28 cellular contexts compared by ENCODE assay signal in genomic region chr18:78410094-78410786, GRCh38.
"Had no signal": no experiment of that assay in that cellular context is flagged by ENCODE, and none has a peak within 500 bp of the region (broad histone marks: within the 10 kb centered on the region; RNA-seq: fewer than 3 reads in every experiment).

No MANE protein-coding gene starts in this region.

- H3K27ac Mint-ChIP-seq: activated CD4-positive, alpha-beta memory T cell treated with anti-CD3 and anti-CD28 coated beads for 36 hours; activated naive CD4-positive, alpha-beta T cell treated with anti-CD3 and anti-CD28 coated beads for 36 hours; activated naive CD8-positive, alpha-beta T cell; activated T-helper 17 cell treated with anti-CD3 and anti-CD28 coated beads, Interleukin-2, amount 50 U/mL, for 72 hours; WTC11 had no signal

- DNase-seq: activated CD4-positive, alpha-beta memory T cell treated with anti-CD3 and anti-CD28 coated beads for 36 hours; activated CD4-positive, alpha-beta T cell treated with anti-CD3 and anti-CD28 coated beads for 48 hours; activated CD4-positive, CD25-positive, alpha-beta regulatory T cell treated with anti-CD3 and anti-CD28 coated beads, Interleukin-2, amount 50 U/mL, for 72 hours; activated CD8-positive, alpha-beta memory T cell treated with anti-CD3 and anti-CD28 coated beads for 24 hours; activated gamma-delta T cell; activated naive CD4-positive, alpha-beta T cell treated with anti-CD3 and anti-CD28 coated beads for 36 hours; activated T-cell treated with anti-CD3 and anti-CD28 coated beads for 4 hours; activated T-cell treated with anti-CD3 and anti-CD28 coated beads, Interleukin-2, amount 50 U/mL, for 48 hours; amygdala; brain microvascular endothelial cell; Kasumi-1; NCI-H1105 treated with DMSO at 0.1 percent for 48 hours; NCI-H1436 treated with DMSO at 0.1 percent for 48 hours; NCI-H187; NCI-H2081; NCI-H510A treated with DMSO at 0.1 percent for 48 hours; NCI-H69; NK-92 treated with Interleukin-12 subunit alpha and Interleukin-12 subunit beta, amount 100 ng/mL, for 24 hours; OCI-M1; Peyer's patch; Right ventricle myocardium superior; SJCRH30; SK-N-SH; T-helper 1 cell had no signal

- H3K4me1 Mint-ChIP-seq: WTC11 had no signal

- ATAC-seq: activated T-helper 17 cell treated with anti-CD3 and anti-CD28 coated beads, Interleukin-2, amount 50 U/mL, for 72 hours; K562; WTC11 had no signal

- H3K4me3 Mint-ChIP-seq: activated CD4-positive, alpha-beta memory T cell treated with anti-CD3 and anti-CD28 coated beads for 36 hours; activated naive CD4-positive, alpha-beta T cell treated with anti-CD3 and anti-CD28 coated beads for 36 hours; activated naive CD8-positive, alpha-beta T cell; activated T-helper 17 cell treated with anti-CD3 and anti-CD28 coated beads, Interleukin-2, amount 50 U/mL, for 72 hours; WTC11 had no signal

- H3K9me3 Mint-ChIP-seq: activated CD4-positive, alpha-beta memory T cell treated with anti-CD3 and anti-CD28 coated beads for 36 hours; activated naive CD4-positive, alpha-beta T cell treated with anti-CD3 and anti-CD28 coated beads for 36 hours had no signal

- H3K36me3 Mint-ChIP-seq: activated CD4-positive, alpha-beta memory T cell treated with anti-CD3 and anti-CD28 coated beads for 36 hours; activated naive CD8-positive, alpha-beta T cell had no signal

- H3K27me3 Mint-ChIP-seq: activated CD4-positive, alpha-beta memory T cell treated with anti-CD3 and anti-CD28 coated beads for 36 hours had no signal
